12 cellular contexts compared by ENCODE assay signal in the genomic region with DNA sequence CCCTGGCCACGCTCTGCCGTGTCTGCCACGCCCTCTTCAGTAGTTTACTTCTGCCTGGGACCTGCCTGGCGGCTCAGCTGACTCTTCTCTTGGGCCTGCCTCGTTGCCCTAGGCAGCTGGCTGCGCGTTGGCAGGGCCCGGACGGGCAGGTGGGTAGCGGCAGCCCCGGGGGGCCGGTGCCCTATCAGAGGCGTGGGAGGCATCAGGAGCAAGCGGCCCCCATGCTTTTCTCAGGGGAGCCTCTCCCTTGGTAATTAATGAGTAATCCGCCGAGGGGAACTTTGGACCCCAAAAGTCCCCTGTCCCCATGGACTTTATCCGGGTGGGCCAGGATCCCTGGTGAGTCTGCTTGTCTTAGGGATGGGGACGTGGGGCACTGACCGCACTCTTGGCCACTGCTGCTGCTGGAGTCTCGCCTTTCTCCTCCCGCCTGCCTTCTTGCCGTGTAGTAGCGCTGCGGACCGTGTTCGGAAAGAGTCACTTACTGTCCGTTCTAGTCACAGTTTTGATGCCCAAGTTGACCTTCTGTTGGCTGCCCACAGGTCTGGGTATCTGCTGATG. TPM values are rescaled to one million over a fixed set of nuclear protein-coding genes. Genes with fewer than 3 reads are reported as not detected.
DNase-seq lines count a peak whose midpoint lies in the region; ATAC-seq and TF ChIP-seq lines count a peak whose summit lies in the region.
"Had no signal": no experiment of that assay in that cellular context is flagged by ENCODE, and none has a peak within 500 bp of the region (broad histone marks: within the 10 kb centered on the region; RNA-seq: fewer than 3 reads in every experiment).

No MANE protein-coding gene starts in this region.

- H3K27ac Mint-ChIP-seq in mesothelial cell of epicardium (peak overlapping the region; percentile 39), CD14-positive monocyte (peak overlapping the region in 1 of 7 donors; percentile 68)

- H3K27me3 ChIP-seq in left ventricle myocardium inferior (ENCODE audit: low read depth): no peaks in the 10 kb centered on the region
- no peaks in the 10 kb centered on the region for H3K27me3 ChIP-seq in duodenal mucosa (ENCODE audit: control insufficient read depth in 1 of 2, insufficient read depth in 2 of 2, low read length in 2 of 2)
- no peaks in the 10 kb centered on the region for H3K27me3 ChIP-seq in upper lobe of left lung
- H3K27me3 ChIP-seq: adrenal gland, testis had no signal

- no peak overlapping the region for H3K9ac ChIP-seq in duodenal mucosa (ENCODE audit: low read depth in 1 of 2, low read length in 2 of 2)

- TF ChIP-seq CTCF in left ventricle myocardium inferior (IDR thresholded peaks at IDR 0.05; ENCODE audit: borderline replicate concordance) (no peak), mesothelial cell of epicardium (IDR thresholded peaks at IDR 0.05; ENCODE audit: unreplicated experiment) (no peak), upper lobe of left lung (IDR thresholded peaks at IDR 0.05) (no peak), CD14-positive monocyte (IDR thresholded peaks at IDR 0.05) (no peak)

- no peak for DNase-seq in left ventricle myocardium inferior
- no peak for DNase-seq in Right ventricle myocardium superior
- no peak for DNase-seq in mesothelial cell of epicardium (ENCODE audit: low spot score in 2 of 2, unreplicated experiment in 2 of 2)
- DNase-seq in upper lobe of left lung: peak in 1 of 2 donors; percentile 72
- no peak for DNase-seq in CD14-positive monocyte (ENCODE audit: low spot score)
- DNase-seq: adrenal gland, NCI-H2081 treated with DMSO at 0.1 percent for 48 hours, testis had no signal

- no peaks in the 10 kb centered on the region for H3K9me3 Mint-ChIP-seq in mesothelial cell of epicardium
- peaks cover 3 to 14% (median 6%) of the 10 kb centered on the region in 7 donors for H3K9me3 Mint-ChIP-seq in CD14-positive monocyte

- no peak for TF ChIP-seq POLR2A in upper lobe of left lung (IDR thresholded peaks at IDR 0.05)

- no peak overlapping the region for H3K4me3 Mint-ChIP-seq in mesothelial cell of epicardium
- H3K4me3 Mint-ChIP-seq in CD14-positive monocyte: no peak overlapping the region

- H3K27me3 Mint-ChIP-seq in mesothelial cell of epicardium (ENCODE audit: low read depth): no peaks in the 10 kb centered on the region
- peaks cover 0 to 16% (median 1%) of the 10 kb centered on the region in 3 donors for H3K27me3 Mint-ChIP-seq in CD14-positive monocyte (ENCODE audit: low read depth in 3 of 3)

- no peak for TF ChIP-seq EP300 in upper lobe of left lung (IDR thresholded peaks at IDR 0.05)

- H3K36me3 Mint-ChIP-seq in mesothelial cell of epicardium: peaks cover 3% of the 10 kb centered on the region
- peaks cover 36 to 51% of the 10 kb centered on the region in 2 donors for H3K36me3 Mint-ChIP-seq in CD14-positive monocyte

- peak overlapping the region; percentile 6 for H3K27ac ChIP-seq in left ventricle myocardium inferior (replicated peaks)
- no peak overlapping the region for H3K27ac ChIP-seq in duodenal mucosa (ENCODE audit: low read depth, low read length)
- peak overlapping the region in 3 of 4 donors; percentile 4 to 45 (median 28) for H3K27ac ChIP-seq in upper lobe of left lung
- H3K27ac ChIP-seq: testis had no signal

- peaks cover 10% of the 10 kb centered on the region for H3K9me3 ChIP-seq in left ventricle myocardium inferior (replicated peaks)
- peaks cover 3 to 10% of the 10 kb centered on the region in 2 donors for H3K9me3 ChIP-seq in duodenal mucosa (ENCODE audit: control insufficient read depth in 1 of 2, low read length in 2 of 2)
- H3K9me3 ChIP-seq in upper lobe of left lung: peaks cover 0 to 8% (median 3%) of the 10 kb centered on the region in 4 donors
- H3K9me3 ChIP-seq: adrenal gland, testis had no signal

- no peak for ATAC-seq in Right ventricle myocardium superior (ENCODE audit: poor library complexity)
- no peak for ATAC-seq in upper lobe of left lung (ENCODE audit: low FRiP score in 2 of 2)
- no peak for ATAC-seq in HG03175 (IDR thresholded peaks at IDR 0.05; ENCODE audit: unreplicated experiment)
- ATAC-seq in GM19035 (IDR thresholded peaks at IDR 0.05; ENCODE audit: unreplicated experiment): no peak

- intact Hi-C loops in left ventricle myocardium inferior (cut with micrococcal nuclease): no loop called here
- intact Hi-C loops in Right ventricle myocardium superior (cut with DNase I): no loop called here
- intact Hi-C loops in CD14-positive monocyte (cut with micrococcal nuclease): no loop called here

- H3K4me3 ChIP-seq in left ventricle myocardium inferior: no peak overlapping the region
- peak overlapping the region; percentile 23 to 44 for H3K4me3 ChIP-seq in duodenal mucosa (ENCODE audit: low read depth in 1 of 2, low read length in 2 of 2)
- no peak overlapping the region for H3K4me3 ChIP-seq in upper lobe of left lung
- H3K4me3 ChIP-seq: adrenal gland, smooth muscle cell, testis had no signal

- H3K4me1 Mint-ChIP-seq in mesothelial cell of epicardium (peaks cover 47% of the 10 kb centered on the region), CD14-positive monocyte (peaks cover 44% of the 10 kb centered on the region)

- no peaks in the 10 kb centered on the region for H3K36me3 ChIP-seq in left ventricle myocardium inferior
- peaks cover 4 to 12% of the 10 kb centered on the region in 2 donors for H3K36me3 ChIP-seq in duodenal mucosa (ENCODE audit: control insufficient read depth in 1 of 2, insufficient read depth in 2 of 2, low read length in 2 of 2)
- H3K36me3 ChIP-seq in upper lobe of left lung: peaks cover 0 to 10% (median 3%) of the 10 kb centered on the region in 4 donors
- H3K36me3 ChIP-seq: adrenal gland had no signal

- WGBS in upper lobe of left lung, 2 donors: 84 to 87% methylated on average over 21 to 26 of the region's 27 CpGs

- H3K4me1 ChIP-seq in left ventricle myocardium inferior (peaks cover 100% of the 10 kb centered on the region), duodenal mucosa (ENCODE audit: control insufficient read depth in 1 of 2, insufficient read depth in 2 of 2, low read length in 2 of 2) (peaks cover 56 to 71% of the 10 kb centered on the region in 2 donors), upper lobe of left lung (peaks cover 74 to 95% (median 87%) of the 10 kb centered on the region in 4 donors)

RNA-seq across cellular contexts. Expression of gene SKI, which starts 22.7 kb away (rescaled TPM):
- total RNA-seq in left ventricle myocardium inferior (37.9 TPM), Right ventricle myocardium superior (35.1 TPM), mesothelial cell of epicardium (105 to 110 TPM (median 105 TPM) in 3 replicates), upper lobe of left lung (100 to 1,000 TPM in 3 of 6 donors, 10 to 100 TPM in 3; 57.3 to 108 (median 96.9) TPM)
- under 1 TPM; 0.20 to 0.25 TPM for polyA plus RNA-seq in CD14-positive monocyte

RNA-seq across cellular contexts. Expression of gene FAAP20, which starts 56.2 kb away (rescaled TPM):
- 37.0 TPM for total RNA-seq in left ventricle myocardium inferior
- 38.7 TPM for total RNA-seq in Right ventricle myocardium superior
- 92.2 to 100 TPM (median 94.1 TPM) in 3 replicates for total RNA-seq in mesothelial cell of epicardium
- total RNA-seq in upper lobe of left lung: 10 to 100 TPM; 26.7 to 88.0 (median 66.8) TPM
- polyA plus RNA-seq in CD14-positive monocyte: 10 to 100 TPM; 35.1 to 49.3 TPM

Comparison
In these comparisons a context has a peak if more than half of its experiments do, and no peak if none do; other contexts are left out.
1. H3K4me3 ChIP-seq: peak in duodenal mucosa (2 of 2); none in left ventricle myocardium inferior (single experiment) and upper lobe of left lung (0 of 4).